In the genomic region with DNA sequence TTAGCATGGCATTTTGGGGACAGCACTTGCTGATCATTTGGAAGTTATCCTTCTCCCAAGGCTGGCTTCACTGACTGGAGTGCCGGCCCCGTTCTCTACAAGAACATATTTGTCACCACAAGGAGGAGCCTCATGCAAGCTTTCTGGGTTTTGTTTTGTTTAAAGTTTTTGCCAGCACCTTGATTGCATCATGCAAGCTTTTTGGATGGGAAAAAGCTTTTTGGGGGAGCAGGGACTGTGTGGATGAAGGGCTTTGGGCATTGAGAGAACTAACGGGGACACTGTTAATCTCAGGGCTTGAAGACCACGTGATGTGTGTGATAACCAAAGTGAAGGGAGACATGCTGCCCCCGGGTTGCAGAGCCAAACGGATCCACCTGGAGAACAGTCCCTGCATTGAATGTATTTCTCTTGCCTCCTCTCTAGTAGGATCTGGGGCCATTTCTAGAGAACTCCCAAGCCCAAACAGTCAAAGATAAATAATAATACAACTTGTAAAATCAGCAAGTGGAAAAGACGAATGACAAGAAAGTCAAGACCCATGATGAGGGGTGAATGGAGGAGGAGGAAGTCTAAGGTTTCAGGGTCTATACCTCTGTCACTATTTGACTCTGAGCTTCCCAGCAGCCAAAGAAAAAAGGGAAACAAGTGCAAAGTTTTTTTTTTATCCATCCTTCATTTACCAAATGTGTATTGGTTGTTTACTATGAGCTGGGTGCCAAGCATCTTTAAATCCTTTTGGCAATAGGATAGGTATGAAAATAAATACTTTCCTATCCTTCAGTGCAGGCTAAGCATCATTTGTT, we compare ENCODE assay signal across 10 cellular contexts. TPM values are rescaled to one million over a fixed set of nuclear protein-coding genes. Genes with fewer than 3 reads are reported as not detected.
DNase-seq lines count a peak whose midpoint lies in the region; ATAC-seq and TF ChIP-seq lines count a peak whose summit lies in the region.
"Had no signal": no experiment of that assay in that cellular context is flagged by ENCODE, and none has a peak within 500 bp of the region (broad histone marks: within the 10 kb centered on the region; RNA-seq: fewer than 3 reads in every experiment).

No MANE protein-coding gene starts in this region.

- peak; percentile 30 to 39 for DNase-seq in AML-193 (lab: John Stamatoyannopoulos, UW)
- no peak for DNase-seq in RWPE2 (ENCODE audit: low spot score)
- peak; percentile 43 for DNase-seq in fibroblast of peridontal ligament (ENCODE audit: extremely low read depth)
- DNase-seq in stomach: no peak
- DNase-seq in uterus: no peak
- no peak for DNase-seq in stimulated activated effector memory CD8-positive, alpha-beta T cell treated with anti-CD3 and anti-CD28 coated beads, Interleukin-12 subunit alpha, Interleukin-12 subunit beta, amount 100 ng/mL, for 72 hours (ENCODE audit: low spot score in 2 of 2)
- no peak for DNase-seq in stimulated activated CD4-positive, alpha-beta T cell treated with anti-CD3 and anti-CD28 coated beads, Interleukin-4, amount 100 ng/mL, for 24 hours

- H3K27ac ChIP-seq in RWPE2 (ENCODE audit: poor library complexity, severe bottlenecking): no peak overlapping the region
- H3K27ac ChIP-seq in stomach: no peak overlapping the region
- no peak overlapping the region for H3K27ac ChIP-seq in uterus

- H3K27me3 ChIP-seq in RWPE2 (ENCODE audit: insufficient read depth, poor library complexity, severe bottlenecking) (no peaks in the 10 kb centered on the region), stomach (peaks cover 0 to 73% (median 0%) of the 10 kb centered on the region in 3 donors), uterus (peaks cover 0 to 3% of the 10 kb centered on the region in 2 donors)

- no peak overlapping the region for H3K4me3 Mint-ChIP-seq in stimulated activated effector memory CD8-positive, alpha-beta T cell treated with anti-CD3 and anti-CD28 coated beads, Interleukin-12 subunit alpha, Interleukin-12 subunit beta, amount 100 ng/mL, for 72 hours

- no peak for TF ChIP-seq EP300 in stomach (IDR thresholded peaks at IDR 0.05)

- H3K9me3 ChIP-seq in RWPE2 (ENCODE audit: severe bottlenecking): no peaks in the 10 kb centered on the region
- no peaks in the 10 kb centered on the region for H3K9me3 ChIP-seq in stomach
- H3K9me3 ChIP-seq in uterus: no peaks in the 10 kb centered on the region

- WGBS in stomach, 5 donors: 28 to 39% (median 35%) methylated on average over 7 of the region's 7 CpGs

- H3K9me3 Mint-ChIP-seq in stimulated activated effector memory CD8-positive, alpha-beta T cell treated with anti-CD3 and anti-CD28 coated beads, Interleukin-12 subunit alpha, Interleukin-12 subunit beta, amount 100 ng/mL, for 72 hours: no peaks in the 10 kb centered on the region

- no peak for TF ChIP-seq POLR2A in stomach (IDR thresholded peaks at IDR 0.05)
- no peak for TF ChIP-seq POLR2A in uterus (IDR thresholded peaks at IDR 0.05)

- intact Hi-C loops in stomach (cut with DNase I; ENCODE audit: low total_unique reads): no loop called here
- intact Hi-C loops in uterus (cut with DNase I; ENCODE audit: low total_unique reads): no loop called here

- no peak overlapping the region for H3K27ac Mint-ChIP-seq in stimulated activated effector memory CD8-positive, alpha-beta T cell treated with anti-CD3 and anti-CD28 coated beads, Interleukin-12 subunit alpha, Interleukin-12 subunit beta, amount 100 ng/mL, for 72 hours

- peaks cover under 1% of the 10 kb centered on the region for H3K4me1 Mint-ChIP-seq in stimulated activated effector memory CD8-positive, alpha-beta T cell treated with anti-CD3 and anti-CD28 coated beads, Interleukin-12 subunit alpha, Interleukin-12 subunit beta, amount 100 ng/mL, for 72 hours

- TF ChIP-seq CTCF in GM12875 (IDR thresholded peaks at IDR 0.05; ENCODE audit: borderline replicate concordance, insufficient read depth, low read depth, low read length) (peak; percentile 26; the same call in 1 of the 2 replicates), RWPE2 (IDR thresholded peaks at IDR 0.05; ENCODE audit: poor library complexity, severe bottlenecking) (peak; percentile 69), stomach (IDR thresholded peaks at IDR 0.05) (peak in 4 of 7 experiments; percentile 6 to 19 (median 16)), uterus (IDR thresholded peaks at IDR 0.05) (no peak)

- H3K36me3 Mint-ChIP-seq in stimulated activated effector memory CD8-positive, alpha-beta T cell treated with anti-CD3 and anti-CD28 coated beads, Interleukin-12 subunit alpha, Interleukin-12 subunit beta, amount 100 ng/mL, for 72 hours: no peaks in the 10 kb centered on the region

- H3K36me3 ChIP-seq in RWPE2 (ENCODE audit: low read depth) (no peaks in the 10 kb centered on the region), stomach (no peaks in the 10 kb centered on the region), uterus (no peaks in the 10 kb centered on the region)

- H3K4me1 ChIP-seq in RWPE2 (ENCODE audit: insufficient read depth, poor library complexity, severe bottlenecking) (peaks cover 5% of the 10 kb centered on the region), stomach (peaks cover 0 to 9% (median 4%) of the 10 kb centered on the region in 4 donors), uterus (no peaks in the 10 kb centered on the region)

- H3K4me3 ChIP-seq in GM12875 (ENCODE audit: low read depth, low read length): no peak overlapping the region
- H3K4me3 ChIP-seq in RWPE2 (ENCODE audit: severe bottlenecking): no peak overlapping the region
- no peak overlapping the region for H3K4me3 ChIP-seq in stomach
- H3K4me3 ChIP-seq in uterus: no peak overlapping the region

- peak; percentile 35; the same call in 1 of the 3 replicates for ATAC-seq in RWPE2 (ENCODE audit: low read depth)
- no peak for ATAC-seq in stimulated activated effector memory CD8-positive, alpha-beta T cell treated with anti-CD3 and anti-CD28 coated beads, Interleukin-12 subunit alpha, Interleukin-12 subunit beta, amount 100 ng/mL, for 72 hours

RNA-seq across cellular contexts. Expression of a gene that starts 17.2 kb away (rescaled TPM):
- total RNA-seq in stomach (not detected), uterus (not detected)
- not detected for polyA plus RNA-seq in stomach
- total RNA-seq: LHCN-M2, lower leg skin had no signal

RNA-seq across cellular contexts. Expression of a gene that starts 48.4 kb away (rescaled TPM):
- total RNA-seq in stomach (100 to 1,000 TPM in 2 of 5 donors, 10 to 100 TPM in 2, 1 to 10 TPM in 1; 8.8 to 186 (median 53.2) TPM), uterus (10 to 100 TPM; 20.2 to 70.3 (median 45.4) TPM)
- polyA plus RNA-seq in stomach: 10 to 100 TPM; 17.9 to 23.5 (median 23.3) TPM

Comparison
In these comparisons a context has a peak if more than half of its experiments do, and no peak if none do; other contexts are left out.
1. DNase-seq: peak in AML-193 (2 of 2) and fibroblast of peridontal ligament (single experiment); none in RWPE2 (single experiment), stomach (single experiment), uterus (0 of 2), stimulated activated effector memory CD8-positive, alpha-beta T cell treated with anti-CD3 and anti-CD28 coated beads, Interleukin-12 subunit alpha, Interleukin-12 subunit beta, amount 100 ng/mL, for 72 hours (0 of 2) and stimulated activated CD4-positive, alpha-beta T cell treated with anti-CD3 and anti-CD28 coated beads, Interleukin-4, amount 100 ng/mL, for 24 hours (single experiment).
2. CTCF ChIP-seq: peak in GM12875 (single experiment), RWPE2 (single experiment) and stomach (4 of 7); none in uterus (0 of 4).